Comparison of ENCODE assay signal across 8 cellular contexts in the genomic region with DNA sequence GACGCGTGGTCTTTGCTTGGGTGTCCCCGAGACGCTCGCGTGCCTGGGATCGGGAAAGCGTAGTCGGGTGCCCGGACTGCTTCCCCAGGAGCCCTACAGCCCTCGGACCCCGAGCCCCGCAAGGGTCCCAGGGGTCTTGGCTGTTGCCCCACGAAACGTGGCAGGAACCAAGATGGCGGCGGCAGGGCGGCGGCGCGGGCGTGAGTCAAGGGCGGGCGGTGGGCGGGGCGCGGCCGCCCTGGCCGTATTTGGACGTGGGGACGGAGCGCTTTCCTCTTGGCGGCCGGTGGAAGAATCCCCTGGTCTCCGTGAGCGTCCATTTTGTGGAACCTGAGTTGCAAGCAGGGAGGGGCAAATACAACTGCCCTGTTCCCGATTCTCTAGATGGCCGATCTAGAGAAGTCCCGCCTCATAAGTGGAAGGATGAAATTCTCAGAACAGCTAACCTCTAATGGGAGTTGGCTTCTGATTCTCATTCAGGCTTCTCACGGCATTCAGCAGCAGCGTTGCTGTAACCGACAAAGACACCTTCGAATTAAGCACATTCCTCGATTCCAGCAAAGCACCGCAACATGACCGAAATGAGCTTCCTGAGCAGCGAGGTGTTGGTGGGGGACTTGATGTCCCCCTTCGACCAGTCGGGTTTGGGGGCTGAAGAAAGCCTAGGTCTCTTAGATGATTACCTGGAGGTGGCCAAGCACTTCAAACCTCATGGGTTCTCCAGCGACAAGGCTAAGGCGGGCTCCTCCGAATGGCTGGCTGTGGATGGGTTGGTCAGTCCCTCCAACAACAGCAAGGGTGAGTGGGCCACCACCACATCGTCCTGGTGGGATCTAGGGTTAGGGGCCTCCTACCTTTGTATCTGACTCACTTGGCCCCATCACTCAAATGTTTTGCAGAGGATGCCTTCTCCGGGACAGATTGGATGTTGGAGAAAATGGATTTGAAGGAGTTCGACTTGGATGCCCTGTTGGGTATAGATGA. TPM values are rescaled to one million over a fixed set of nuclear protein-coding genes. Genes with fewer than 3 reads are reported as not detected.
A peak's percentile ranks its signal among the peaks of the same experiment; 100 is the strongest.
DNase-seq lines count a peak whose midpoint lies in the region; ATAC-seq, FAIRE-seq and TF ChIP-seq lines count a peak whose summit lies in the region.

No MANE protein-coding gene starts in this region.

- CTCF ChIA-PET in GM10248 (lab: Yijun Ruan, JAX), result interaction anchor here (1.0 to 2.2 kb wide), 4 partner anchors 9 to 85 kb away, joined by 3 to 24 read pairs (median 4); partner anchors contain the start of gene MIEF1
- CTCF ChIA-PET in HEK293 (lab: Yijun Ruan, JAX), result interaction anchor here (0.7 to 2.2 kb wide), 5 partner anchors 14 to 686 kb away, joined by 3 to 8 read pairs (median 6); partner anchors contain the start of gene MIEF1
- CTCF ChIA-PET in activated CD8-positive, alpha-beta T cell treated with anti-CD3 and anti-CD28 coated beads for 36 hours (lab: Charles Lee), result interaction anchor here (1.2 to 2.3 kb wide), 2 partner anchors 8 to 25 kb away, joined by 6 to 20 read pairs; no protein-coding TSS in a partner anchor

- POLR2A ChIA-PET in GM10248 (lab: Yijun Ruan, JAX) (interaction anchor here (0.6 to 2.2 kb wide), 9 partner anchors 8 to 523 kb away, joined by 3 to 16 read pairs (median 5); partner anchors contain the start of genes MIEF1, RPL3 and RPS19BP1), HEK293 (lab: Yijun Ruan, JAX) (interaction anchor here (0.6 to 3.5 kb wide), 15 partner anchors 9 to 755 kb away, joined by 3 to 117 read pairs (median 10); partner anchors contain the start of genes MIEF1, RPL3, RPS19BP1 and TAB1)
- POLR2A ChIA-PET in activated CD8-positive, alpha-beta T cell treated with anti-CD3 and anti-CD28 coated beads for 36 hours (lab: Charles Lee), result interaction anchor here (0.6 to 17.7 kb wide), 25 partner anchors 5 to 656 kb away, joined by 3 to 234 read pairs (median 4); partner anchors contain the start of genes ATF4, MIEF1, RPL3 and RPS19BP1

- peak overlapping the region; percentile 95 for H3K4me3 ChIP-seq in HEK293 (ENCODE audit: low read depth, low read length)
- peak overlapping the region; percentile 100 for H3K4me3 ChIP-seq in ectodermal cell (ENCODE audit: insufficient read depth, low read depth, low read length)

- no peaks in the 10 kb centered on the region for H3K27me3 ChIP-seq in ectodermal cell (ENCODE audit: control insufficient read depth, insufficient read depth, low read length, poor library complexity, severe bottlenecking)

- FAIRE-seq in D721Med (lab: Jason Lieb, UNC), result no peak

- 5 to 6% methylated on average over 55 of the region's 55 CpGs for WGBS in ectodermal cell, 2 experiments

- 0 out of 2 replicates have a peak, but pooled peaks cover 5% of the 10 kb centered on the region for H3K4me1 ChIP-seq in HEK293 (ENCODE audit: control insufficient read depth, insufficient read depth, low read length)
- peaks cover 19% of the 10 kb centered on the region for H3K4me1 ChIP-seq in ectodermal cell (ENCODE audit: control insufficient read depth, insufficient read depth, low read length)

- TF ChIP-seq CTCF in GM10248 (IDR thresholded peaks at IDR 0.05; ENCODE audit: control extremely low read depth, extremely low read depth, low read depth, missing control alignments) (no peak), HEK293 (tag by site-specific recombination; IDR thresholded peaks at IDR 0.05) (no peak), D721Med (IDR thresholded peaks at IDR 0.05; ENCODE audit: insufficient read depth, missing control alignments) (no peak)
- no peak for TF ChIP-seq CTCF in activated CD8-positive, alpha-beta T cell treated with anti-CD3 and anti-CD28 coated beads for 36 hours (IDR thresholded peaks at IDR 0.05)

- peak; percentile 11 for ATAC-seq in activated CD8-positive, alpha-beta T cell treated with anti-CD3 and anti-CD28 coated beads for 36 hours

- H3K27ac Mint-ChIP-seq in activated CD8-positive, alpha-beta T cell treated with anti-CD3 and anti-CD28 coated beads for 36 hours, result peak overlapping the region; percentile 98

- peaks cover 55% of the 10 kb centered on the region for H3K4me1 Mint-ChIP-seq in activated CD8-positive, alpha-beta T cell treated with anti-CD3 and anti-CD28 coated beads for 36 hours (ENCODE audit: low read depth)

- intact Hi-C loops in activated CD8-positive, alpha-beta T cell treated with anti-CD3 and anti-CD28 coated beads for 36 hours (cut with micrococcal nuclease), result loop anchor here (5.0 kb wide), 1 partner anchor 204 kb away; the partner anchor contains the start of gene RPL3

- peak overlapping the region; percentile 89 for H3K4me3 Mint-ChIP-seq in activated CD8-positive, alpha-beta T cell treated with anti-CD3 and anti-CD28 coated beads for 36 hours

- DNase-seq in GM10248 (ENCODE audit: extremely low spot score), result peak; percentile 77
- DNase-seq in NCI-H2171 treated with DMSO at 0.1 percent for 48 hours (lab: John Stamatoyannopoulos, UW), result peak; percentile 48
- peak; percentile 78 for DNase-seq in activated CD8-positive, alpha-beta T cell treated with anti-CD3 and anti-CD28 coated beads for 36 hours
- peak; percentile 87 to 90 for DNase-seq in lung microvascular endothelial cell (ENCODE audit: low read depth in 2 of 2)
- DNase-seq in stimulated activated CD8-positive, alpha-beta memory T cell treated with anti-CD3 and anti-CD28 coated beads, Interleukin-15, amount 100 ng/mL, for 4 hours (ENCODE audit: low read depth in 2 of 2), result peak; percentile 30 to 51
- DNase-seq in D721Med (ENCODE audit: insufficient read length, low spot score), result no peak

- no peaks in the 10 kb centered on the region for H3K9me3 Mint-ChIP-seq in activated CD8-positive, alpha-beta T cell treated with anti-CD3 and anti-CD28 coated beads for 36 hours

- no peaks in the 10 kb centered on the region for H3K27me3 Mint-ChIP-seq in activated CD8-positive, alpha-beta T cell treated with anti-CD3 and anti-CD28 coated beads for 36 hours

- peak overlapping the region; percentile 95 for H3K27ac ChIP-seq in HEK293 (ENCODE audit: extremely low read depth, low read depth, low read length)
- H3K27ac ChIP-seq in ectodermal cell (ENCODE audit: insufficient read depth, low read depth, low read length, poor library complexity, severe bottlenecking), result peak overlapping the region; percentile 94

- H3K36me3 Mint-ChIP-seq in activated CD8-positive, alpha-beta T cell treated with anti-CD3 and anti-CD28 coated beads for 36 hours (ENCODE audit: low read depth), result peaks cover 53% of the 10 kb centered on the region

- H3K36me3 ChIP-seq in HEK293 (ENCODE audit: control insufficient read depth in 2 of 2, insufficient read depth in 1 of 2, low read length in 2 of 2) (peaks cover 6 to 62% of the 10 kb centered on the region in 2 experiments; a peak in 2 of 3 replicates), ectodermal cell (ENCODE audit: control insufficient read depth, insufficient read depth, low read length) (peaks cover 36% of the 10 kb centered on the region)

- H3K9me3 ChIP-seq in HEK293 (ENCODE audit: control insufficient read depth, insufficient read depth, low read depth, low read length) (no peaks in the 10 kb centered on the region), ectodermal cell (ENCODE audit: control insufficient read depth, low read length) (no peaks in the 10 kb centered on the region)

TF ChIP-seq in HEK293, 187 proteins besides CTCF, POLR2A, EP300 and RAD21 (continues in another document):
- TF ChIP-seq ZNF341 (tag by site-specific recombination; IDR thresholded peaks at IDR 0.05; ENCODE audit: low read depth) (peak; percentile 55), BCL11A (tag by site-specific recombination; IDR thresholded peaks at IDR 0.05; ENCODE audit: low read depth) (no peak), ZNF426 (tag by site-specific recombination; IDR thresholded peaks at IDR 0.05) (no peak), ZNF24 (tag by site-specific recombination; IDR thresholded peaks at IDR 0.05) (no peak), KLF9 (tag by site-specific recombination; IDR thresholded peaks at IDR 0.05; ENCODE audit: low read depth) (peak; percentile 57; the same call in 1 of the 2 replicates), ZNF621 (tag by site-specific recombination; IDR thresholded peaks at IDR 0.05) (no peak), ZNF843 (tag by site-specific recombination; IDR thresholded peaks at IDR 0.05) (no peak), SALL2 (tag by site-specific recombination; IDR thresholded peaks at IDR 0.05; ENCODE audit: borderline replicate concordance) (no peak), ZFHX2 (tag by site-specific recombination; conservative IDR thresholded peaks at IDR 0.05) (peak; percentile 75), ZNF433 (tag by site-specific recombination; IDR thresholded peaks at IDR 0.05; ENCODE audit: low read depth) (no peak; the same call in 1 of the 2 replicates)

RNA-seq across cellular contexts. Expression of gene ATF4, which starts 0.8 kb away (rescaled TPM):
- 100 to 1,000 TPM; 518 to 536 TPM for total RNA-seq in activated CD8-positive, alpha-beta T cell treated with anti-CD3 and anti-CD28 coated beads for 36 hours
- 286 TPM for polyA plus RNA-seq in ectodermal cell (2013, experiment 1 of 4)
- polyA plus RNA-seq in ectodermal cell (2013, experiment 2 of 4), result 320 TPM
- polyA plus RNA-seq in ectodermal cell (2013, experiment 3 of 4), result 282 TPM
- polyA plus RNA-seq in ectodermal cell (2013, experiment 4 of 4), result 313 TPM
- total RNA-seq in lung microvascular endothelial cell, result 126 and 213 TPM in 2 replicates

RNA-seq across cellular contexts. Expression of gene RPS19BP1, which starts 11.4 kb away (rescaled TPM):
- total RNA-seq in activated CD8-positive, alpha-beta T cell treated with anti-CD3 and anti-CD28 coated beads for 36 hours, result 10 to 100 TPM; 68.5 to 71.7 TPM
- polyA plus RNA-seq in ectodermal cell (2013, experiment 1 of 4), result 67.8 TPM
- polyA plus RNA-seq in ectodermal cell (2013, experiment 2 of 4), result 69.3 TPM
- 68.2 TPM for polyA plus RNA-seq in ectodermal cell (2013, experiment 3 of 4)
- 79.0 TPM for polyA plus RNA-seq in ectodermal cell (2013, experiment 4 of 4)
- 40.3 and 48.2 TPM in 2 replicates for total RNA-seq in lung microvascular endothelial cell

RNA-seq across cellular contexts. Expression of gene MIEF1, which starts 19.1 kb away (rescaled TPM):
- total RNA-seq in activated CD8-positive, alpha-beta T cell treated with anti-CD3 and anti-CD28 coated beads for 36 hours, result 10 to 100 TPM; 48.2 to 51.1 TPM
- polyA plus RNA-seq in ectodermal cell (2013, experiment 1 of 4), result 40.4 TPM
- 48.4 TPM for polyA plus RNA-seq in ectodermal cell (2013, experiment 2 of 4)
- 28.6 TPM for polyA plus RNA-seq in ectodermal cell (2013, experiment 3 of 4)
- 32.2 TPM for polyA plus RNA-seq in ectodermal cell (2013, experiment 4 of 4)
- total RNA-seq in lung microvascular endothelial cell, result 10.5 and 11.6 TPM in 2 replicates

RNA-seq across cellular contexts. Expression of gene CACNA1I, which starts 49.4 kb away (rescaled TPM):
- under 1 TPM; 0.07 to 0.09 TPM for total RNA-seq in activated CD8-positive, alpha-beta T cell treated with anti-CD3 and anti-CD28 coated beads for 36 hours
- 0.37 TPM for polyA plus RNA-seq in ectodermal cell (2013, experiment 1 of 4)
- 0.41 TPM for polyA plus RNA-seq in ectodermal cell (2013, experiment 2 of 4)
- 0.32 TPM for polyA plus RNA-seq in ectodermal cell (2013, experiment 3 of 4)
- polyA plus RNA-seq in ectodermal cell (2013, experiment 4 of 4), result 0.24 TPM
- total RNA-seq in lung microvascular endothelial cell, result not detected in 2 replicates
